Comparison of ENCODE assay signal across 8 cellular contexts in genomic region chr10:21278491-21279216, GRCh38.
A peak's percentile ranks its signal among the peaks of the same experiment; 100 is the strongest.
DNase-seq lines count a peak whose midpoint lies in the region; ATAC-seq and TF ChIP-seq lines count a peak whose summit lies in the region.

No MANE protein-coding gene starts in this region.

- no peak overlapping the region for H3K4me3 ChIP-seq in KMS-11 (IDR thresholded peaks at IDR 0.05; ENCODE audit: insufficient read depth, low read depth, low read length)

- peak; percentile 94 for ATAC-seq in GM21786 (IDR thresholded peaks at IDR 0.05; ENCODE audit: unreplicated experiment)
- ATAC-seq in GM19455 (IDR thresholded peaks at IDR 0.05; ENCODE audit: unreplicated experiment) = no peak

- H3K4me1 ChIP-seq in KMS-11 (ENCODE audit: low read depth, poor library complexity, severe bottlenecking) = no peaks in the 10 kb centered on the region

- no peak overlapping the region for H3K4me2 ChIP-seq in KMS-11

- H3K27me3 ChIP-seq in KMS-11 (ENCODE audit: insufficient read depth, low read depth) = no peaks in the 10 kb centered on the region

- H2AFZ ChIP-seq in KMS-11 (ENCODE audit: low read depth) = no peak overlapping the region

- no peak overlapping the region for H3K9ac ChIP-seq in KMS-11

- DNase-seq in GM03348 (ENCODE audit: low spot score) = peak; percentile 87
- DNase-seq in SK-MEL-5 (ENCODE audit: low read depth, low spot score) = peak; percentile 90
- peak; percentile 70 for DNase-seq in activated naive CD4-positive, alpha-beta T cell treated with anti-CD3 and anti-CD28 coated beads, Interleukin-2, amount 50 U/mL, for 16 hours
- DNase-seq in cardiac septum (ENCODE audit: low spot score) = peak; percentile 93
- peak; percentile 84 for DNase-seq in renal cortical epithelial cell (ENCODE audit: low read depth)

- in situ Hi-C loops in SK-MEL-5 (cut with HindIII; ENCODE audit: low pct_unique_long_range_greater_than_20kb, low sequenced_read_pairs) = no loop called here

- peak; percentile 93 for TF ChIP-seq CTCF in KMS-11 (conservative IDR thresholded peaks at IDR 0.05; ENCODE audit: low read depth, low read length)

- no peak overlapping the region for H3K27ac ChIP-seq in KMS-11

- intact Hi-C loops in cardiac septum (cut with DNase I) = loop anchor here (1.0 to 10.0 kb wide), 3 partner anchors 216 to 454 kb away; no protein-coding TSS in a partner anchor

- H4K20me1 ChIP-seq in KMS-11 (ENCODE audit: insufficient read depth) = no peaks in the 10 kb centered on the region

- H3K36me3 ChIP-seq in KMS-11 (ENCODE audit: insufficient read depth) = no peaks in the 10 kb centered on the region

- H3K79me2 ChIP-seq in KMS-11 (ENCODE audit: insufficient read depth, low read depth) = no peaks in the 10 kb centered on the region
